ENCODE assay signal across 1 cellular context in the genomic region with DNA sequence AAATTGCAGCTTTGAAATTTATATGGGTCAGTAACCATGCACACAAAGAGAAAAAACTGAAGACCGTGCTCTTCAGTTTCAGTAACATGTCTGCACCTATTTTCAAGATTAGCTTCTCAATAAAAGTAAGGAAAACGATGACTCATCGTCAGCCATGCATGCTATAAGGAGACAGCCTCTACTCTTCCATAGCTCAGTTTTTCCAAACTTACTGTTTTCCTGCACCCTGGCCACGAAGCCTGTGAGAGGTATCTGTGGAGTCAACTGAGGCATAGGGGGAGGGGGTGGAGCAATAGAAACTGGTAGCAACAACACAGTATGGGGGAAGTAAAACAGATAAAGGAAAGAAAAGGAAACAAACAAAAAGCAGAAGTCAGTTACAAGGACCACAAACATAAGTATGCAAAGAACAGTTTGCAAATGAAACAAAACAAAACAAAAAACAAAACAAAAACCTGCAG.
TF ChIP-seq lines count a peak whose summit lies in the region.

No MANE protein-coding gene starts in this region.

TF ChIP-seq in GM12878, 131 proteins besides CTCF, POLR2A, EP300 and RAD21 (continued from another document and continues in another):
- TF ChIP-seq, protein P1, sequence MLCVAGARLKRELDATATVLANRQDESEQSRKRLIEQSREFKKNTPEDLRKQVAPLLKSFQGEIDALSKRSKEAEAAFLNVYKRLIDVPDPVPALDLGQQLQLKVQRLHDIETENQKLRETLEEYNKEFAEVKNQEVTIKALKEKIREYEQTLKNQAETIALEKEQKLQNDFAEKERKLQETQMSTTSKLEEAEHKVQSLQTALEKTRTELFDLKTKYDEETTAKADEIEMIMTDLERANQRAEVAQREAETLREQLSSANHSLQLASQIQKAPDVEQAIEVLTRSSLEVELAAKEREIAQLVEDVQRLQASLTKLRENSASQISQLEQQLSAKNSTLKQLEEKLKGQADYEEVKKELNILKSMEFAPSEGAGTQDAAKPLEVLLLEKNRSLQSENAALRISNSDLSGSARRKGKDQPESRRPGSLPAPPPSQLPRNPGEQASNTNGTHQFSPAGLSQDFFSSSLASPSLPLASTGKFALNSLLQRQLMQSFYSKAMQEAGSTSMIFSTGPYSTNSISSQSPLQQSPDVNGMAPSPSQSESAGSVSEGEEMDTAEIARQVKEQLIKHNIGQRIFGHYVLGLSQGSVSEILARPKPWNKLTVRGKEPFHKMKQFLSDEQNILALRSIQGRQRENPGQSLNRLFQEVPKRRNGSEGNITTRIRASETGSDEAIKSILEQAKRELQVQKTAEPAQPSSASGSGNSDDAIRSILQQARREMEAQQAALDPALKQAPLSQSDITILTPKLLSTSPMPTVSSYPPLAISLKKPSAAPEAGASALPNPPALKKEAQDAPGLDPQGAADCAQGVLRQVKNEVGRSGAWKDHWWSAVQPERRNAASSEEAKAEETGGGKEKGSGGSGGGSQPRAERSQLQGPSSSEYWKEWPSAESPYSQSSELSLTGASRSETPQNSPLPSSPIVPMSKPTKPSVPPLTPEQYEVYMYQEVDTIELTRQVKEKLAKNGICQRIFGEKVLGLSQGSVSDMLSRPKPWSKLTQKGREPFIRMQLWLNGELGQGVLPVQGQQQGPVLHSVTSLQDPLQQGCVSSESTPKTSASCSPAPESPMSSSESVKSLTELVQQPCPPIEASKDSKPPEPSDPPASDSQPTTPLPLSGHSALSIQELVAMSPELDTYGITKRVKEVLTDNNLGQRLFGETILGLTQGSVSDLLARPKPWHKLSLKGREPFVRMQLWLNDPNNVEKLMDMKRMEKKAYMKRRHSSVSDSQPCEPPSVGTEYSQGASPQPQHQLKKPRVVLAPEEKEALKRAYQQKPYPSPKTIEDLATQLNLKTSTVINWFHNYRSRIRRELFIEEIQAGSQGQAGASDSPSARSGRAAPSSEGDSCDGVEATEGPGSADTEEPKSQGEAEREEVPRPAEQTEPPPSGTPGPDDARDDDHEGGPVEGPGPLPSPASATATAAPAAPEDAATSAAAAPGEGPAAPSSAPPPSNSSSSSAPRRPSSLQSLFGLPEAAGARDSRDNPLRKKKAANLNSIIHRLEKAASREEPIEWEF (IDR thresholded peaks at IDR 0.05; ENCODE audit: insufficient replicate concordance, low read depth, low read length) = no peak
- TF ChIP-seq ZNF24 (IDR thresholded peaks at IDR 0.05) (no peak), ESRRA (IDR thresholded peaks at IDR 0.05; ENCODE audit: low read length) (no peak), IRF4 (IDR thresholded peaks at IDR 0.05; ENCODE audit: low read depth, low read length) (peak; percentile 44; the same call in 1 of the 2 replicates), POLR2AphosphoS5 (IDR thresholded peaks at IDR 0.05; ENCODE audit: low read length) (no peak), FOS (IDR thresholded peaks at IDR 0.05; ENCODE audit: borderline replicate concordance, extremely low read depth, insufficient read length) (no peak), HDAC2 (IDR thresholded peaks at IDR 0.05) (no peak), SP1 (IDR thresholded peaks at IDR 0.05; ENCODE audit: low read depth, low read length) (no peak), CREB1 (IDR thresholded peaks at IDR 0.05; ENCODE audit: low read depth) (no peak), SREBF1 (IDR thresholded peaks at IDR 0.05; ENCODE audit: low read length) (no peak), NFYA (IDR thresholded peaks at IDR 0.05; ENCODE audit: borderline replicate concordance, low read depth, low read length) (no peak), SMAD5 (IDR thresholded peaks at IDR 0.05; ENCODE audit: low read depth) (no peak), RCOR1 (conservative IDR thresholded peaks at IDR 0.05; ENCODE audit: low read depth, low read length) (no peak), IKZF2 (IDR thresholded peaks at IDR 0.05) (peak; percentile 71 to 79), BHLHE40 (IDR thresholded peaks at IDR 0.05; ENCODE audit: borderline replicate concordance in 1 of 2, low read depth in 2 of 2, low read length in 1 of 2) (0 out of 4 replicates have a peak, but pooled peaks of 1 of the 2 experiments have one; percentile 4), CHD2 (IDR thresholded peaks at IDR 0.05; ENCODE audit: borderline replicate concordance, low read depth, low read length) (peak; percentile 47; the same call in 1 of the 2 replicates), ATF7 (IDR thresholded peaks at IDR 0.05; ENCODE audit: low read depth) (peak; percentile 59; the same call in 1 of the 2 replicates), KDM1A (IDR thresholded peaks at IDR 0.05; ENCODE audit: borderline replicate concordance) (no peak), ZNF274 (IDR thresholded peaks at IDR 0.05; ENCODE audit: insufficient read depth, insufficient read length) (no peak), NFXL1 (IDR thresholded peaks at IDR 0.05; ENCODE audit: borderline replicate concordance) (no peak), SREBF2 (IDR thresholded peaks at IDR 0.05; ENCODE audit: low read length) (no peak), GABPA (IDR thresholded peaks at IDR 0.05; ENCODE audit: low read depth) (no peak), HCFC1 (IDR thresholded peaks at IDR 0.05; ENCODE audit: low read length) (no peak), IKZF1 (conservative IDR thresholded peaks at IDR 0.05) (peak; percentile 56), PML (IDR thresholded peaks at IDR 0.05; ENCODE audit: low read length) (peak; percentile 42; the same call in 1 of the 2 replicates), TBL1XR1 (IDR thresholded peaks at IDR 0.05; ENCODE audit: low read depth, low read length) (0 out of 2 replicates have a peak, but pooled peaks have one; percentile 33), CHD1 (IDR thresholded peaks at IDR 0.05; ENCODE audit: low read depth, low read length) (no peak), STAT3 (IDR thresholded peaks at IDR 0.05; ENCODE audit: low read depth, low read length) (no peak), POLR2AphosphoS2 (IDR thresholded peaks at IDR 0.05; ENCODE audit: low read depth, low read length) (no peak), MTA2 (IDR thresholded peaks at IDR 0.05; ENCODE audit: low read depth) (peak; percentile 54), NR2C2 (IDR thresholded peaks at IDR 0.05; ENCODE audit: borderline replicate concordance, control insufficient read depth, insufficient read length, low read depth) (no peak)
- TF ChIP-seq, protein P2, sequence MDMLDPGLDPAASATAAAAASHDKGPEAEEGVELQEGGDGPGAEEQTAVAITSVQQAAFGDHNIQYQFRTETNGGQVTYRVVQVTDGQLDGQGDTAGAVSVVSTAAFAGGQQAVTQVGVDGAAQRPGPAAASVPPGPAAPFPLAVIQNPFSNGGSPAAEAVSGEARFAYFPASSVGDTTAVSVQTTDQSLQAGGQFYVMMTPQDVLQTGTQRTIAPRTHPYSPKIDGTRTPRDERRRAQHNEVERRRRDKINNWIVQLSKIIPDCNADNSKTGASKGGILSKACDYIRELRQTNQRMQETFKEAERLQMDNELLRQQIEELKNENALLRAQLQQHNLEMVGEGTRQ (IDR thresholded peaks at IDR 0.05; ENCODE audit: borderline replicate concordance, low read depth, low read length) = no peak
- TF ChIP-seq, protein P3, sequence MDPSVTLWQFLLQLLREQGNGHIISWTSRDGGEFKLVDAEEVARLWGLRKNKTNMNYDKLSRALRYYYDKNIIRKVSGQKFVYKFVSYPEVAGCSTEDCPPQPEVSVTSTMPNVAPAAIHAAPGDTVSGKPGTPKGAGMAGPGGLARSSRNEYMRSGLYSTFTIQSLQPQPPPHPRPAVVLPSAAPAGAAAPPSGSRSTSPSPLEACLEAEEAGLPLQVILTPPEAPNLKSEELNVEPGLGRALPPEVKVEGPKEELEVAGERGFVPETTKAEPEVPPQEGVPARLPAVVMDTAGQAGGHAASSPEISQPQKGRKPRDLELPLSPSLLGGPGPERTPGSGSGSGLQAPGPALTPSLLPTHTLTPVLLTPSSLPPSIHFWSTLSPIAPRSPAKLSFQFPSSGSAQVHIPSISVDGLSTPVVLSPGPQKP (IDR thresholded peaks at IDR 0.05; ENCODE audit: low read depth, low read length) = no peak
- TF ChIP-seq, protein P4, sequence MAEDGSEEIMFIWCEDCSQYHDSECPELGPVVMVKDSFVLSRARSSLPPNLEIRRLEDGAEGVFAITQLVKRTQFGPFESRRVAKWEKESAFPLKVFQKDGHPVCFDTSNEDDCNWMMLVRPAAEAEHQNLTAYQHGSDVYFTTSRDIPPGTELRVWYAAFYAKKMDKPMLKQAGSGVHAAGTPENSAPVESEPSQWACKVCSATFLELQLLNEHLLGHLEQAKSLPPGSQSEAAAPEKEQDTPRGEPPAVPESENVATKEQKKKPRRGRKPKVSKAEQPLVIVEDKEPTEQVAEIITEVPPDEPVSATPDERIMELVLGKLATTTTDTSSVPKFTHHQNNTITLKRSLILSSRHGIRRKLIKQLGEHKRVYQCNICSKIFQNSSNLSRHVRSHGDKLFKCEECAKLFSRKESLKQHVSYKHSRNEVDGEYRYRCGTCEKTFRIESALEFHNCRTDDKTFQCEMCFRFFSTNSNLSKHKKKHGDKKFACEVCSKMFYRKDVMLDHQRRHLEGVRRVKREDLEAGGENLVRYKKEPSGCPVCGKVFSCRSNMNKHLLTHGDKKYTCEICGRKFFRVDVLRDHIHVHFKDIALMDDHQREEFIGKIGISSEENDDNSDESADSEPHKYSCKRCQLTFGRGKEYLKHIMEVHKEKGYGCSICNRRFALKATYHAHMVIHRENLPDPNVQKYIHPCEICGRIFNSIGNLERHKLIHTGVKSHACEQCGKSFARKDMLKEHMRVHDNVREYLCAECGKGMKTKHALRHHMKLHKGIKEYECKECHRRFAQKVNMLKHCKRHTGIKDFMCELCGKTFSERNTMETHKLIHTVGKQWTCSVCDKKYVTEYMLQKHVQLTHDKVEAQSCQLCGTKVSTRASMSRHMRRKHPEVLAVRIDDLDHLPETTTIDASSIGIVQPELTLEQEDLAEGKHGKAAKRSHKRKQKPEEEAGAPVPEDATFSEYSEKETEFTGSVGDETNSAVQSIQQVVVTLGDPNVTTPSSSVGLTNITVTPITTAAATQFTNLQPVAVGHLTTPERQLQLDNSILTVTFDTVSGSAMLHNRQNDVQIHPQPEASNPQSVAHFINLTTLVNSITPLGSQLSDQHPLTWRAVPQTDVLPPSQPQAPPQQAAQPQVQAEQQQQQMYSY (CRISPR knock-in tag; IDR thresholded peaks at IDR 0.05) = no peak
- TF ChIP-seq, protein P5, sequence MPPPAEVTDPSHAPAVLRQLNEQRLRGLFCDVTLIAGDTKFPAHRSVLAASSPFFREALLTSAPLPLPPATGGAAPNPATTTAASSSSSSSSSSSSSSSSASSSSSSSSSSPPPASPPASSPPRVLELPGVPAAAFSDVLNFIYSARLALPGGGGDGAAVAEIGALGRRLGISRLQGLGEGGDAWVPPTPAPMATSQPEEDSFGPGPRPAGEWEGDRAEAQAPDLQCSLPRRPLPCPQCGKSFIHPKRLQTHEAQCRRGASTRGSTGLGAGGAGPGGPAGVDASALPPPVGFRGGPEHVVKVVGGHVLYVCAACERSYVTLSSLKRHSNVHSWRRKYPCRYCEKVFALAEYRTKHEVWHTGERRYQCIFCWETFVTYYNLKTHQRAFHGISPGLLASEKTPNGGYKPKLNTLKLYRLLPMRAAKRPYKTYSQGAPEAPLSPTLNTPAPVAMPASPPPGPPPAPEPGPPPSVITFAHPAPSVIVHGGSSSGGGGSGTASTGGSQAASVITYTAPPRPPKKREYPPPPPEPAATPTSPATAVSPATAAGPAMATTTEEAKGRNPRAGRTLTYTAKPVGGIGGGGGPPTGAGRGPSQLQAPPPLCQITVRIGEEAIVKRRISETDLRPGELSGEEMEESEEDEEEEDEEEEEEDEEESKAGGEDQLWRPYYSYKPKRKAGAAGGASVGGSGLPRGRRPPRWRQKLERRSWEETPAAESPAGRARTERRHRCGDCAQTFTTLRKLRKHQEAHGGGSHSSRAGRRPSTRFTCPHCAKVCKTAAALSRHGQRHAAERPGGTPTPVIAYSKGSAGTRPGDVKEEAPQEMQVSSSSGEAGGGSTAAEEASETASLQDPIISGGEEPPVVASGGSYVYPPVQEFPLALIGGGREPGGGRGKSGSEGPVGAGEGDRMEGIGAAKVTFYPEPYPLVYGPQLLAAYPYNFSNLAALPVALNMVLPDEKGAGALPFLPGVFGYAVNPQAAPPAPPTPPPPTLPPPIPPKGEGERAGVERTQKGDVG (CRISPR knock-in tag; IDR thresholded peaks at IDR 0.05) = no peak
- TF ChIP-seq, protein P6, sequence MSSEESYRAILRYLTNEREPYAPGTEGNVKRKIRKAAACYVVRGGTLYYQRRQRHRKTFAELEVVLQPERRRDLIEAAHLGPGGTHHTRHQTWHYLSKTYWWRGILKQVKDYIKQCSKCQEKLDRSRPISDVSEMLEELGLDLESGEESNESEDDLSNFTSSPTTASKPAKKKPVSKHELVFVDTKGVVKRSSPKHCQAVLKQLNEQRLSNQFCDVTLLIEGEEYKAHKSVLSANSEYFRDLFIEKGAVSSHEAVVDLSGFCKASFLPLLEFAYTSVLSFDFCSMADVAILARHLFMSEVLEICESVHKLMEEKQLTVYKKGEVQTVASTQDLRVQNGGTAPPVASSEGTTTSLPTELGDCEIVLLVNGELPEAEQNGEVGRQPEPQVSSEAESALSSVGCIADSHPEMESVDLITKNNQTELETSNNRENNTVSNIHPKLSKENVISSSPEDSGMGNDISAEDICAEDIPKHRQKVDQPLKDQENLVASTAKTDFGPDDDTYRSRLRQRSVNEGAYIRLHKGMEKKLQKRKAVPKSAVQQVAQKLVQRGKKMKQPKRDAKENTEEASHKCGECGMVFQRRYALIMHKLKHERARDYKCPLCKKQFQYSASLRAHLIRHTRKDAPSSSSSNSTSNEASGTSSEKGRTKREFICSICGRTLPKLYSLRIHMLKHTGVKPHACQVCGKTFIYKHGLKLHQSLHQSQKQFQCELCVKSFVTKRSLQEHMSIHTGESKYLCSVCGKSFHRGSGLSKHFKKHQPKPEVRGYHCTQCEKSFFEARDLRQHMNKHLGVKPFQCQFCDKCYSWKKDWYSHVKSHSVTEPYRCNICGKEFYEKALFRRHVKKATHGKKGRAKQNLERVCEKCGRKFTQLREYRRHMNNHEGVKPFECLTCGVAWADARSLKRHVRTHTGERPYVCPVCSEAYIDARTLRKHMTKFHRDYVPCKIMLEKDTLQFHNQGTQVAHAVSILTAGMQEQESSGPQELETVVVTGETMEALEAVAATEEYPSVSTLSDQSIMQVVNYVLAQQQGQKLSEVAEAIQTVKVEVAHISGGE (CRISPR knock-in tag; IDR thresholded peaks at IDR 0.05) = no peak
- TF ChIP-seq, protein P7, sequence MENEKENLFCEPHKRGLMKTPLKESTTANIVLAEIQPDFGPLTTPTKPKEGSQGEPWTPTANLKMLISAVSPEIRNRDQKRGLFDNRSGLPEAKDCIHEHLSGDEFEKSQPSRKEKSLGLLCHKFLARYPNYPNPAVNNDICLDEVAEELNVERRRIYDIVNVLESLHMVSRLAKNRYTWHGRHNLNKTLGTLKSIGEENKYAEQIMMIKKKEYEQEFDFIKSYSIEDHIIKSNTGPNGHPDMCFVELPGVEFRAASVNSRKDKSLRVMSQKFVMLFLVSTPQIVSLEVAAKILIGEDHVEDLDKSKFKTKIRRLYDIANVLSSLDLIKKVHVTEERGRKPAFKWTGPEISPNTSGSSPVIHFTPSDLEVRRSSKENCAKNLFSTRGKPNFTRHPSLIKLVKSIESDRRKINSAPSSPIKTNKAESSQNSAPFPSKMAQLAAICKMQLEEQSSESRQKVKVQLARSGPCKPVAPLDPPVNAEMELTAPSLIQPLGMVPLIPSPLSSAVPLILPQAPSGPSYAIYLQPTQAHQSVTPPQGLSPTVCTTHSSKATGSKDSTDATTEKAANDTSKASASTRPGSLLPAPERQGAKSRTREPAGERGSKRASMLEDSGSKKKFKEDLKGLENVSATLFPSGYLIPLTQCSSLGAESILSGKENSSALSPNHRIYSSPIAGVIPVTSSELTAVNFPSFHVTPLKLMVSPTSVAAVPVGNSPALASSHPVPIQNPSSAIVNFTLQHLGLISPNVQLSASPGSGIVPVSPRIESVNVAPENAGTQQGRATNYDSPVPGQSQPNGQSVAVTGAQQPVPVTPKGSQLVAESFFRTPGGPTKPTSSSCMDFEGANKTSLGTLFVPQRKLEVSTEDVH (IDR thresholded peaks at IDR 0.05; ENCODE audit: low read depth, partially characterized antibody) = no peak
